Comparison of ENCODE assay signal across 14 cellular contexts in the genomic region with DNA sequence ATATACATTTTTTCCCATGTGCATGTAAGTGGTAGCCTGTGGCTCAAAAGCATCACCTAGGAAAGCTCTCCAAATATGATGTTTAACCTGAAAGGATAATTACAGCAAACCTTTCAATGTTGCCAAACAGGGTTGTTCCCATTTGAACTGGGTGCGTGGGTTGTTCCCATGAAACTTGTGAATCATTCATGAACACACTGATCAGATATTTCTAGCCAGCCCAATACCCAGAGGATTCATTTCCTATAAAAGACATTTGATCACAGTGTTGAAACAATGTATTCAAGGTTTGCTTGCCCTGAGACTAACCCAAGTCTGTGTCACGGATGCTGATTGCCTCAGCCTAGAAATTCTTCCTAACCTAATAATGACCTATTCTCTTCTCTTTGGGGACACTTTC. TPM values are rescaled to one million over a fixed set of nuclear protein-coding genes. Genes with fewer than 3 reads are reported as not detected.
DNase-seq lines count a peak whose midpoint lies in the region; ATAC-seq, FAIRE-seq and TF ChIP-seq lines count a peak whose summit lies in the region.
"Had no signal": no experiment of that assay in that cellular context is flagged by ENCODE, and none has a peak within 500 bp of the region (broad histone marks: within the 10 kb centered on the region; RNA-seq: fewer than 3 reads in every experiment).

No MANE protein-coding gene starts in this region.

- POLR2A ChIA-PET in A549 (lab: Yijun Ruan, JAX): interaction anchor here (0.6 kb wide), 1 partner anchor 417 kb away, joined by 4 read pairs; no protein-coding TSS in a partner anchor

- H3K4me1 Mint-ChIP-seq in activated T-helper 17 cell treated with anti-CD3 and anti-CD28 coated beads, Interleukin-2, amount 50 U/mL, for 72 hours: no peaks in the 10 kb centered on the region

- H3K9me3 ChIP-seq in A549 (no peaks in the 10 kb centered on the region), upper lobe of left lung (no peaks in the 10 kb centered on the region)
- H3K9me3 ChIP-seq: transverse colon had no signal

- no peaks in the 10 kb centered on the region for H3K36me3 Mint-ChIP-seq in activated T-helper 17 cell treated with anti-CD3 and anti-CD28 coated beads, Interleukin-2, amount 50 U/mL, for 72 hours (ENCODE audit: low read depth)

- H3K4me1 ChIP-seq in A549 (peaks cover 41% of the 10 kb centered on the region), upper lobe of left lung (no peaks in the 10 kb centered on the region)
- H3K4me1 ChIP-seq: parathyroid adenoma had no signal

- H3K4me3 Mint-ChIP-seq in activated T-helper 17 cell treated with anti-CD3 and anti-CD28 coated beads, Interleukin-2, amount 50 U/mL, for 72 hours: no peak overlapping the region

- no peaks in the 10 kb centered on the region for H3K27me3 ChIP-seq in upper lobe of left lung

- H3K4me3 ChIP-seq in A549: no peak overlapping the region
- H3K4me3 ChIP-seq in upper lobe of left lung: no peak overlapping the region
- H3K4me3 ChIP-seq: transverse colon had no signal

- CTCF ChIA-PET in A549 (lab: Yijun Ruan, JAX): interaction anchor here (0.7 to 1.3 kb wide), 4 partner anchors 10 to 709 kb away, joined by 3 to 5 read pairs (median 4); no protein-coding TSS in a partner anchor

- DNase-seq in A549 (ENCODE audit: low read depth in 1 of 2, low spot score in 1 of 2) (peak in 1 of 2 experiments; percentile 21), EL (peak; percentile 88), islet precursor cell (peak; percentile 15), upper lobe of left lung (no peak)
- DNase-seq: C1 segment of cervical spinal cord, caudate nucleus, foreskin melanocyte, transverse colon had no signal

- TF ChIP-seq RAD21 in A549 (conservative IDR thresholded peaks at IDR 0.05 in 1 of 2, IDR thresholded peaks at IDR 0.05 in 1 of 2): no peak

- FAIRE-seq in A549 (lab: Jason Lieb, UNC): no peak

- TF ChIP-seq EP300 in A549 (IDR thresholded peaks at IDR 0.05) (no peak), upper lobe of left lung (IDR thresholded peaks at IDR 0.05) (no peak)

- WGBS in A549 (ENCODE audit: missing lambda C conversion rate): 53% methylated on average over 2 of the region's 2 CpGs
- WGBS in upper lobe of left lung, 2 donors: 72 to 76% methylated on average over 2 of the region's 2 CpGs

- peaks cover 34% of the 10 kb centered on the region for H3K27me3 Mint-ChIP-seq in activated T-helper 17 cell treated with anti-CD3 and anti-CD28 coated beads, Interleukin-2, amount 50 U/mL, for 72 hours

- H3K36me3 ChIP-seq in upper lobe of left lung: no peaks in the 10 kb centered on the region
- H3K36me3 ChIP-seq: transverse colon had no signal

- TF ChIP-seq CTCF in A549 (IDR thresholded peaks at IDR 0.05): no peak
- no peak for TF ChIP-seq CTCF in upper lobe of left lung (IDR thresholded peaks at IDR 0.05)

- H3K9me3 Mint-ChIP-seq in activated T-helper 17 cell treated with anti-CD3 and anti-CD28 coated beads, Interleukin-2, amount 50 U/mL, for 72 hours: no peaks in the 10 kb centered on the region

- TF ChIP-seq POLR2A in A549 (IDR thresholded peaks at IDR 0.05; ENCODE audit: low read length): no peak
- TF ChIP-seq POLR2A in upper lobe of left lung (IDR thresholded peaks at IDR 0.05): no peak

- H3K27ac Mint-ChIP-seq in activated T-helper 17 cell treated with anti-CD3 and anti-CD28 coated beads, Interleukin-2, amount 50 U/mL, for 72 hours: no peak overlapping the region

- no peak overlapping the region for H3K4me2 ChIP-seq in A549

- no peak for ATAC-seq in A549
- peak; percentile 57 for ATAC-seq in activated T-helper 17 cell treated with anti-CD3 and anti-CD28 coated beads, Interleukin-2, amount 50 U/mL, for 72 hours (replicated peaks)
- no peak for ATAC-seq in GM21619 (IDR thresholded peaks at IDR 0.05; ENCODE audit: unreplicated experiment)
- no peak for ATAC-seq in SK-N-SH treated with all-trans-retinoic acid at 6 μM for 48 hours
- ATAC-seq in upper lobe of left lung (ENCODE audit: low FRiP score in 2 of 2): no peak
- no peak for ATAC-seq in HG03175 (IDR thresholded peaks at IDR 0.05; ENCODE audit: unreplicated experiment)
- ATAC-seq: Panc1 had no signal

- peak overlapping the region in 1 of 2 experiments; percentile 54; a peak in 2 of 6 replicates for H3K27ac ChIP-seq in A549
- no peak overlapping the region for H3K27ac ChIP-seq in upper lobe of left lung
- H3K27ac ChIP-seq: parathyroid adenoma, transverse colon had no signal

TF ChIP-seq in A549, 52 proteins besides CTCF, POLR2A, EP300 and RAD21:
- TF ChIP-seq RNF2 (IDR thresholded peaks at IDR 0.05; ENCODE audit: borderline replicate concordance, low read depth) (no peak), FOSL2 (IDR thresholded peaks at IDR 0.05) (no peak), FOSL2 (CRISPR knock-in tag; IDR thresholded peaks at IDR 0.05) (0 out of 2 replicates have a peak, but pooled peaks have one; percentile 18)

TF ChIP-seq in SK-N-SH treated with all-trans-retinoic acid at 6 μM for 48 hours, 23 proteins besides CTCF, POLR2A, EP300 and RAD21:
- TF ChIP-seq, protein P1, sequence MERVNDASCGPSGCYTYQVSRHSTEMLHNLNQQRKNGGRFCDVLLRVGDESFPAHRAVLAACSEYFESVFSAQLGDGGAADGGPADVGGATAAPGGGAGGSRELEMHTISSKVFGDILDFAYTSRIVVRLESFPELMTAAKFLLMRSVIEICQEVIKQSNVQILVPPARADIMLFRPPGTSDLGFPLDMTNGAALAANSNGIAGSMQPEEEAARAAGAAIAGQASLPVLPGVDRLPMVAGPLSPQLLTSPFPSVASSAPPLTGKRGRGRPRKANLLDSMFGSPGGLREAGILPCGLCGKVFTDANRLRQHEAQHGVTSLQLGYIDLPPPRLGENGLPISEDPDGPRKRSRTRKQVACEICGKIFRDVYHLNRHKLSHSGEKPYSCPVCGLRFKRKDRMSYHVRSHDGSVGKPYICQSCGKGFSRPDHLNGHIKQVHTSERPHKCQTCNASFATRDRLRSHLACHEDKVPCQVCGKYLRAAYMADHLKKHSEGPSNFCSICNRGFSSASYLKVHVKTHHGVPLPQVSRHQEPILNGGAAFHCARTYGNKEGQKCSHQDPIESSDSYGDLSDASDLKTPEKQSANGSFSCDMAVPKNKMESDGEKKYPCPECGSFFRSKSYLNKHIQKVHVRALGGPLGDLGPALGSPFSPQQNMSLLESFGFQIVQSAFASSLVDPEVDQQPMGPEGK (CRISPR knock-in tag; IDR thresholded peaks at IDR 0.05; ENCODE audit: borderline replicate concordance): no peak
- no peak for TF ChIP-seq ZNF565 (CRISPR knock-in tag; conservative IDR thresholded peaks at IDR 0.05; ENCODE audit: low read depth)

RNA-seq across cellular contexts. Expression of a gene that starts 12.9 kb away (rescaled TPM):
- polyA plus RNA-seq in A549 (2011; rRNA removed) (not detected in 2 replicates), A549 (2017; fragmentation: RNase III; extraction: RNeasy Plus Mini Kit Qiagen cat#74134 plus additional on column Dnase treatment) (not detected in 3 replicates)
- polyA plus RNA-seq in A549 (2012; cell fraction: cytosol; rRNA removed): not detected in 2 replicates
- polyA plus RNA-seq in A549 (2012; cell fraction: nucleus; rRNA removed): not detected in 2 replicates
- not detected in 2 replicates for polyA minus RNA-seq in A549 (2011; rRNA and poly(A)+ RNA removed)
- total RNA-seq in activated T-helper 17 cell treated with anti-CD3 and anti-CD28 coated beads, Interleukin-2, amount 50 U/mL, for 72 hours: not detected
- not detected for total RNA-seq in upper lobe of left lung
- total RNA-seq: transverse colon had no signal

RNA-seq across cellular contexts. Expression of a gene that starts 16.4 kb away (rescaled TPM):
- polyA plus RNA-seq in A549 (2011; rRNA removed) (not detected in 2 replicates), A549 (2017; fragmentation: RNase III; extraction: RNeasy Plus Mini Kit Qiagen cat#74134 plus additional on column Dnase treatment) (not detected in 3 replicates)
- not detected in 2 replicates for polyA plus RNA-seq in A549 (2012; cell fraction: cytosol; rRNA removed)
- polyA plus RNA-seq in A549 (2012; cell fraction: nucleus; rRNA removed): not detected in 2 replicates
- not detected in 2 replicates for polyA minus RNA-seq in A549 (2011; rRNA and poly(A)+ RNA removed)
- under 1 TPM in 1 of 2 donors, not detected in 1; 0.50 TPM for total RNA-seq in activated T-helper 17 cell treated with anti-CD3 and anti-CD28 coated beads, Interleukin-2, amount 50 U/mL, for 72 hours
- total RNA-seq in upper lobe of left lung: 10 to 100 TPM in 1 of 6 donors, 1 to 10 TPM in 4, under 1 TPM in 1; 0.49 to 10.7 (median 3.1) TPM

RNA-seq across cellular contexts. Expression of a gene that starts 30.2 kb away (rescaled TPM):
- polyA plus RNA-seq in A549 (2011; rRNA removed): not detected in 2 replicates
- not detected in 2 replicates for polyA plus RNA-seq in A549 (2012; cell fraction: cytosol; rRNA removed)
- not detected in 2 replicates for polyA plus RNA-seq in A549 (2012; cell fraction: nucleus; rRNA removed)
- not detected in 3 replicates for polyA plus RNA-seq in A549 (2017; fragmentation: RNase III; extraction: RNeasy Plus Mini Kit Qiagen cat#74134 plus additional on column Dnase treatment)
- not detected in 2 replicates for polyA minus RNA-seq in A549 (2011; rRNA and poly(A)+ RNA removed)
- not detected for total RNA-seq in activated T-helper 17 cell treated with anti-CD3 and anti-CD28 coated beads, Interleukin-2, amount 50 U/mL, for 72 hours
- total RNA-seq in upper lobe of left lung: under 1 TPM in 1 of 6 donors, not detected in 5; 0.24 TPM

RNA-seq across cellular contexts. Expression of a gene that starts 40.1 kb away (rescaled TPM):
- polyA plus RNA-seq in A549 (2011; rRNA removed): not detected in 2 replicates
- not detected in 2 replicates for polyA plus RNA-seq in A549 (2012; cell fraction: cytosol; rRNA removed)
- not detected in 2 replicates for polyA plus RNA-seq in A549 (2012; cell fraction: nucleus; rRNA removed)
- polyA plus RNA-seq in A549 (2017; fragmentation: RNase III; extraction: RNeasy Plus Mini Kit Qiagen cat#74134 plus additional on column Dnase treatment): not detected in 3 replicates
- polyA minus RNA-seq in A549 (2011; rRNA and poly(A)+ RNA removed): not detected in 2 replicates
- not detected for total RNA-seq in activated T-helper 17 cell treated with anti-CD3 and anti-CD28 coated beads, Interleukin-2, amount 50 U/mL, for 72 hours
- not detected for total RNA-seq in upper lobe of left lung
- total RNA-seq: transverse colon had no signal

RNA-seq across cellular contexts. Expression of a gene that starts 45.8 kb away (rescaled TPM):
- polyA plus RNA-seq in A549 (2011; rRNA removed) (not detected in 2 replicates), A549 (2017; fragmentation: RNase III; extraction: RNeasy Plus Mini Kit Qiagen cat#74134 plus additional on column Dnase treatment) (not detected in 3 replicates)
- not detected in 2 replicates for polyA plus RNA-seq in A549 (2012; cell fraction: cytosol; rRNA removed)
- not detected in 2 replicates for polyA plus RNA-seq in A549 (2012; cell fraction: nucleus; rRNA removed)
- not detected in 2 replicates for polyA minus RNA-seq in A549 (2011; rRNA and poly(A)+ RNA removed)
- total RNA-seq in activated T-helper 17 cell treated with anti-CD3 and anti-CD28 coated beads, Interleukin-2, amount 50 U/mL, for 72 hours: not detected
- not detected for total RNA-seq in upper lobe of left lung
- total RNA-seq: transverse colon had no signal

Comparison
In these comparisons a context has a peak if more than half of its experiments do, and no peak if none do; other contexts are left out.
1. DNase-seq: peak in EL (single experiment) and islet precursor cell (single experiment); none in upper lobe of left lung (0 of 2).